Comparison of ENCODE assay signal across 18 cellular contexts in the genomic region with DNA sequence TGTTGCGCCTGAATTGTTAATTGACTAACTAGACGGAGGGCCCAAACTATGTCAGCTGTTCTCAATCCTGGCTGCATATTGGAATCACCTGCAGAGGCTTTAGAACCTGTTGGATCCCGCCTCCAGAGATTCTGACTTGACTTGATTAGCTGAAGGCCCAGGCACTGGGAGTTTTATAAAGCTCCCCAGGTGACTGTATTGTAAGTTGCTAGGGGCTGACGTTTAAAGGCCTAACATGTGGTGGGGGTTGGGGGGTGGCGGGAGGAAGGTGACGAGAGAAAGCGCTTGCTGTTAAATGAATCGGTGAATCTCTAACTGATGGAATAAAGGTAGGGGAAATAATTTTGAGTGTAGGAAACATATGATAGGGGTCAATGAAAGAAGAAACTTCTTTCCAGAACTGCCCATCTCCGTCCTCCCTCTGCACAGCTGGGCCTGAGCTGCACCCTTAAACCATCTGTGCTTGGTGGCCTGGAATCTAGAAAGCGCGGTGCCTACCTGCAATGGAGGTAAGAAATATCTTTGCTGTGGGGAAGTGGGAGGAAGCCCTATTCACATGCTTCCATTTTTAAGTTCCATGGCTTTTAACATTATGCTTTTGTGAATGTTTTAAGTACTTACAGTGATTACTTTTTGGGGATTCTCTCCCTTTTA.
DNase-seq lines count a peak whose midpoint lies in the region; ATAC-seq, FAIRE-seq and TF ChIP-seq lines count a peak whose summit lies in the region.
"Had no signal": no experiment of that assay in that cellular context is flagged by ENCODE, and none has a peak within 500 bp of the region (broad histone marks: within the 10 kb centered on the region; RNA-seq: fewer than 3 reads in every experiment).

No MANE protein-coding gene starts in this region.

- H3K4me3 ChIP-seq in HCT116 (replicated peaks in 1 of 2; ENCODE audit: low read depth in 1 of 2, low read length in 2 of 2) (no peak overlapping the region), K562 (no peak overlapping the region), iPS-18a (ENCODE audit: low read length) (peak overlapping the region; percentile 54), neuron (ENCODE audit: low read length) (no peak overlapping the region)
- H3K4me3 ChIP-seq: A549, GM12878 had no signal

- no peaks in the 10 kb centered on the region for H3K36me3 Mint-ChIP-seq in stimulated activated naive B cell treated with anti-CD40 and anti-IgM and Interleukin-4, amounts not matched to agents 10 μg/mL and 1 μg/mL and 100 μg/mL, for 72 hours
- H3K36me3 Mint-ChIP-seq: CD4-positive, alpha-beta memory T cell had no signal

- H3K36me3 ChIP-seq in HCT116 (ENCODE audit: control insufficient read depth in 1 of 2, insufficient read depth in 2 of 2, low read length in 2 of 2) (no peaks in the 10 kb centered on the region), K562 (ENCODE audit: control insufficient read depth, insufficient read depth, low read length) (no peaks in the 10 kb centered on the region), iPS-18a (ENCODE audit: control insufficient read depth, low read depth, low read length) (no peaks in the 10 kb centered on the region), neuron (ENCODE audit: insufficient read depth, low read length) (no peaks in the 10 kb centered on the region)

- H3K79me2 ChIP-seq in HCT116 (ENCODE audit: insufficient read depth, low read length) (no peaks in the 10 kb centered on the region), K562 (ENCODE audit: control insufficient read depth, insufficient read depth, low read length) (no peaks in the 10 kb centered on the region)

- no peaks in the 10 kb centered on the region for H3K4me1 Mint-ChIP-seq in stimulated activated naive B cell treated with anti-CD40 and anti-IgM and Interleukin-4, amounts not matched to agents 10 μg/mL and 1 μg/mL and 100 μg/mL, for 72 hours
- H3K4me1 Mint-ChIP-seq: CD4-positive, alpha-beta memory T cell had no signal

- RAD21 ChIA-PET in HCT116 (lab: Charles Lee; ENCODE audit: low non-redundant PET in 1 of 2, low total read pairs in 2 of 2, uncharacterized antibody in 2 of 2, unreplicated experiment in 2 of 2) = interaction anchor here in 1 of 2 experiments (0.8 kb wide), 1 partner anchor 58 kb away, joined by 6 read pairs; no protein-coding TSS in a partner anchor

- H3K27me3 Mint-ChIP-seq in stimulated activated naive B cell treated with anti-CD40 and anti-IgM and Interleukin-4, amounts not matched to agents 10 μg/mL and 1 μg/mL and 100 μg/mL, for 72 hours = no peaks in the 10 kb centered on the region
- H3K27me3 Mint-ChIP-seq: CD4-positive, alpha-beta memory T cell had no signal

- no peaks in the 10 kb centered on the region for H3K4me1 ChIP-seq in HCT116 (ENCODE audit: control insufficient read depth in 1 of 2, insufficient read depth in 2 of 2, low read length in 2 of 2)
- H3K4me1 ChIP-seq in K562 (replicated peaks in 1 of 2; ENCODE audit: control insufficient read depth in 2 of 2, insufficient read depth in 2 of 2, low read length in 2 of 2) = peaks cover 0 to 2% of the 10 kb centered on the region in 2 experiments; a peak in 1 of 5 replicates
- H3K4me1 ChIP-seq in iPS-18a (ENCODE audit: control insufficient read depth, low read depth, low read length) = peaks cover 19% of the 10 kb centered on the region
- H3K4me1 ChIP-seq in neuron (ENCODE audit: insufficient read depth, low read length) = no peaks in the 10 kb centered on the region
- H3K4me1 ChIP-seq: A549 had no signal

- in situ Hi-C loops in K562 (cut with MboI) = no loop called here

- ATAC-seq in HCT116 (no peak), K562 (peak; percentile 41), HG03520 (IDR thresholded peaks at IDR 0.05; ENCODE audit: unreplicated experiment) (no peak), HG02973 (IDR thresholded peaks at IDR 0.05; ENCODE audit: unreplicated experiment) (no peak)
- ATAC-seq in stimulated activated naive B cell treated with anti-CD40 and anti-IgM and Interleukin-4, amounts not matched to agents 10 μg/mL and 1 μg/mL and 100 μg/mL, for 72 hours (replicated peaks) = no peak
- ATAC-seq: A549, GM12878, PC-3 had no signal

- TF ChIP-seq RAD21 in HCT116 (IDR thresholded peaks at IDR 0.05; ENCODE audit: low read depth) (no peak), K562 (CRISPR knock-in tag; conservative IDR thresholded peaks at IDR 0.05 in 1 of 2, IDR thresholded peaks at IDR 0.05 in 1 of 2) (no peak)

- H3K9me3 ChIP-seq in HCT116 (ENCODE audit: control insufficient read depth in 1 of 2, insufficient read depth in 1 of 2, low read depth in 1 of 2, low read length in 2 of 2) (peaks cover 0 to 6% of the 10 kb centered on the region in 2 experiments; a peak in 1 of 4 replicates), K562 (replicated peaks; ENCODE audit: control insufficient read depth, insufficient read depth, low read depth, low read length) (no peaks in the 10 kb centered on the region; the same call in 1 of the 2 replicates), iPS-18a (ENCODE audit: control insufficient read depth, low read depth, low read length) (no peaks in the 10 kb centered on the region), neuron (ENCODE audit: low read length) (no peaks in the 10 kb centered on the region)
- H3K9me3 ChIP-seq: A549 had no signal

- no peak overlapping the region for H3K27ac ChIP-seq in HCT116 (ENCODE audit: low read depth, low read length)
- H3K27ac ChIP-seq in K562 (ENCODE audit: extremely low read depth, low read depth, low read length) = no peak overlapping the region
- peak overlapping the region; percentile 59 for H3K27ac ChIP-seq in iPS-18a (ENCODE audit: low read length)
- H3K27ac ChIP-seq: A549 had no signal

- BruUV-seq in HCT116 (replicated peaks; lab: Mats Ljungman, UMichigan) (no TSS peak), K562 (replicated peaks; lab: Mats Ljungman, UMichigan) (no TSS peak)

- no peak for TF ChIP-seq EP300 in K562 (IDR thresholded peaks at IDR 0.05; ENCODE audit: low read length)

- intact Hi-C loops in HCT116 (cut with micrococcal nuclease) = no loop called here
- intact Hi-C loops in K562 (cut with micrococcal nuclease) = no loop called here

- TF ChIP-seq CTCF in HCT116 (IDR thresholded peaks at IDR 0.05 in 2 of 3, conservative IDR thresholded peaks at IDR 0.05 in 1 of 3; ENCODE audit: borderline replicate concordance in 1 of 3, insufficient read depth in 1 of 3, low read depth in 2 of 3, low read length in 2 of 3) (no peak), K562 (IDR thresholded peaks at IDR 0.05 in 2 of 3, conservative IDR thresholded peaks at IDR 0.05 in 1 of 3; ENCODE audit: insufficient read depth in 2 of 3, low read depth in 1 of 3, low read length in 3 of 3) (no peak)

- no peaks in the 10 kb centered on the region for H3K9me2 ChIP-seq in HCT116 (ENCODE audit: insufficient read depth)

- H3K9ac ChIP-seq in HCT116 (ENCODE audit: low read length) (no peak overlapping the region), K562 (ENCODE audit: insufficient read depth in 1 of 2, low read depth in 2 of 2, low read length in 2 of 2) (no peak overlapping the region), iPS-18a (ENCODE audit: low read length) (peak overlapping the region; percentile 58)

- H3K9me1 ChIP-seq in K562 (ENCODE audit: control insufficient read depth, insufficient read depth, low read length) = no peaks in the 10 kb centered on the region

- POLR2A ChIA-PET in HCT116 (lab: Charles Lee) (interaction anchor here (0.7 kb wide), 1 partner anchor 221 kb away, joined by 3 read pairs; no protein-coding TSS in a partner anchor), K562 (lab: Yijun Ruan, JAX) (interaction anchor here (1.9 kb wide), 1 partner anchor 11 kb away, joined by 4 read pairs; no protein-coding TSS in a partner anchor)

- no peak overlapping the region for H3K27ac Mint-ChIP-seq in stimulated activated naive B cell treated with anti-CD40 and anti-IgM and Interleukin-4, amounts not matched to agents 10 μg/mL and 1 μg/mL and 100 μg/mL, for 72 hours
- H3K27ac Mint-ChIP-seq: CD4-positive, alpha-beta memory T cell had no signal

- TF ChIP-seq POLR2A in HCT116 (IDR thresholded peaks at IDR 0.05; ENCODE audit: borderline replicate concordance, extremely low read depth, insufficient read depth, insufficient read length) = no peak
- TF ChIP-seq POLR2A in K562 (conservative IDR thresholded peaks at IDR 0.05) = no peak

- DNase-seq in HCT116 (ENCODE audit: low read depth, low spot score) (no peak), K562 (ENCODE audit: extremely low read depth in 1 of 4, low spot score in 3 of 4) (peak in 1 of 4 experiments; percentile 5)
- no peak for DNase-seq in stimulated activated naive B cell treated with anti-CD40 and anti-IgM and Interleukin-4, amounts not matched to agents 10 μg/mL and 1 μg/mL and 100 μg/mL, for 72 hours
- DNase-seq in activated CD4-positive, alpha-beta T cell treated with anti-CD3 and anti-CD28 coated beads, Interleukin-2, amount 50 U/mL, for 4 hours = no peak
- DNase-seq: CD4-positive, alpha-beta memory T cell; NCI-H1694; NCI-H2081 treated with DMSO at 0.1 percent for 48 hours; NCI-H510A; PC-3; RPMI8226; SHP77 treated with DMSO at 0.1 percent for 48 hours had no signal

- 14% methylated on average over 11 of the region's 11 CpGs for WGBS in K562 (ENCODE audit: insufficient coverage, low coverage, missing lambda C conversion rate)

- H3K27me3 ChIP-seq in HCT116 (ENCODE audit: insufficient read depth, low read length) = no peaks in the 10 kb centered on the region
- H3K27me3 ChIP-seq in K562 (ENCODE audit: control insufficient read depth in 2 of 2, insufficient read depth in 2 of 2, low read length in 2 of 2) = no peaks in the 10 kb centered on the region
- H3K27me3 ChIP-seq in iPS-18a (ENCODE audit: control insufficient read depth, insufficient read depth, low read length) = no peaks in the 10 kb centered on the region
- no peaks in the 10 kb centered on the region for H3K27me3 ChIP-seq in neuron (ENCODE audit: insufficient read depth, low read length)

- no peaks in the 10 kb centered on the region for H4K20me1 ChIP-seq in HCT116 (ENCODE audit: insufficient read depth)
- no peaks in the 10 kb centered on the region for H4K20me1 ChIP-seq in K562 (replicated peaks; ENCODE audit: control insufficient read depth, insufficient read depth, low read length)

- H3K4me2 ChIP-seq in HCT116 (ENCODE audit: low read length) (no peak overlapping the region), K562 (ENCODE audit: insufficient read depth, low read length) (no peak overlapping the region)
- H3K4me2 ChIP-seq: A549 had no signal

- H3K4me3 Mint-ChIP-seq in stimulated activated naive B cell treated with anti-CD40 and anti-IgM and Interleukin-4, amounts not matched to agents 10 μg/mL and 1 μg/mL and 100 μg/mL, for 72 hours = no peak overlapping the region
- H3K4me3 Mint-ChIP-seq: CD4-positive, alpha-beta memory T cell had no signal

- H3K9me3 Mint-ChIP-seq in stimulated activated naive B cell treated with anti-CD40 and anti-IgM and Interleukin-4, amounts not matched to agents 10 μg/mL and 1 μg/mL and 100 μg/mL, for 72 hours = peaks cover 4 to 5% of the 10 kb centered on the region in 2 donors

- H2AFZ ChIP-seq in HCT116 (ENCODE audit: low read depth, low read length, poor library complexity, severe bottlenecking) = peak overlapping the region; percentile 40
- no peak overlapping the region for H2AFZ ChIP-seq in K562 (ENCODE audit: low read depth, low read length)
- peak overlapping the region; percentile 26 for H2AFZ ChIP-seq in neuron (ENCODE audit: low read depth, low read length)

- no peak for FAIRE-seq in K562 (lab: Jason Lieb, UNC)
- FAIRE-seq: A549, GM12878, H54 had no signal

- CTCF ChIA-PET in HCT116 (lab: Charles Lee) (no interaction called here), K562 (lab: Yijun Ruan, JAX; ENCODE audit: low intra/inter-chr PET ratio) (no interaction called here)
